ENCODE assay signal across 14 cellular contexts in the genomic region with DNA sequence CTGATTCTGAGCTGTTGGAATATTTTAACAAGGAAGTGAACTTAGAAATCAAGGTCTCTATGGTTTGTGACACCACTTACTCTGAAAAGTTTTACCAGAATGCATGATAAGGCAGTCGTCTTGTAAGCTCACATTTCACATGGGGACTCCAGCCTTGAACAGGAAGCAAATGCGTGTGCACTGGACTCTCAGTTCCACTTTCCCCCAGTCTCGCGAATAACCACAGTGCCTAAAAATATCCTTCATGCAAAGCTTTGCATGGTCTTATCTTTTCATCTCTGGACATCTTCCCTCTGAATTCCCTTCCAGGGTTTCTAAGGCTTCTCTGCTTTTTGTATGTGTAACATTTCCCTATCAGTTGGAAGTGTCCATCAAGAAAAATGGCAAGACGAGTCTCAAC.
DNase-seq lines count a peak whose midpoint lies in the region; ATAC-seq and TF ChIP-seq lines count a peak whose summit lies in the region.
"Had no signal": no experiment of that assay in that cellular context is flagged by ENCODE, and none has a peak within 500 bp of the region (broad histone marks: within the 10 kb centered on the region; RNA-seq: fewer than 3 reads in every experiment).

No MANE protein-coding gene starts in this region.

- H4K20me1 ChIP-seq in OCI-LY3 (ENCODE audit: insufficient read depth, low read length) = no peaks in the 10 kb centered on the region

- no peak for TF ChIP-seq POLR2A in spleen (IDR thresholded peaks at IDR 0.05)

- H3K36me3 ChIP-seq in OCI-LY3 (replicated peaks; ENCODE audit: low read depth, low read length) (no peaks in the 10 kb centered on the region), spleen (no peaks in the 10 kb centered on the region), psoas muscle (ENCODE audit: insufficient read depth in 1 of 2, low read depth in 1 of 2) (no peaks in the 10 kb centered on the region)

- H3K27ac ChIP-seq in OCI-LY3 (ENCODE audit: low read length) = no peak overlapping the region
- no peak overlapping the region for H3K27ac ChIP-seq in spleen
- H3K27ac ChIP-seq in psoas muscle = no peak overlapping the region
- H3K27ac ChIP-seq: C4-2B, skin epidermis had no signal

- H3K9me3 ChIP-seq in OCI-LY3 (ENCODE audit: insufficient read depth, low read length) (no peaks in the 10 kb centered on the region), spleen (no peaks in the 10 kb centered on the region), psoas muscle (no peaks in the 10 kb centered on the region)

- H3K79me2 ChIP-seq in OCI-LY3 (ENCODE audit: low read length) = no peaks in the 10 kb centered on the region

- H3K4me1 ChIP-seq in OCI-LY3 (ENCODE audit: low read length) (peaks cover 10% of the 10 kb centered on the region; the same call in 1 of the 2 replicates), spleen (no peaks in the 10 kb centered on the region), psoas muscle (no peaks in the 10 kb centered on the region)

- TF ChIP-seq CTCF in OCI-LY3 (IDR thresholded peaks at IDR 0.05; ENCODE audit: low read depth, low read length) = no peak
- no peak for TF ChIP-seq CTCF in spleen (IDR thresholded peaks at IDR 0.05 in 8 of 11, conservative IDR thresholded peaks at IDR 0.05 in 3 of 11)
- no peak for TF ChIP-seq CTCF in psoas muscle (IDR thresholded peaks at IDR 0.05)

- DNase-seq in retina (no peak), spleen (no peak), psoas muscle (no peak), sciatic nerve (ENCODE audit: low spot score) (no peak)
- DNase-seq: NCI-H2227 treated with DMSO at 0.1 percent for 48 hours; stimulated activated naive CD8-positive, alpha-beta T cell treated with anti-CD3 and anti-CD28 coated beads, Interleukin-15, Interleukin-2, amounts not matched to agents 100 U/mL and 50 U/mL, for 24 hours had no signal

- ATAC-seq in GM18499 (IDR thresholded peaks at IDR 0.05; ENCODE audit: insufficient read depth, unreplicated experiment) (peak; percentile 97), GM21390 (IDR thresholded peaks at IDR 0.05; ENCODE audit: unreplicated experiment) (peak; percentile 97), HG03103 (IDR thresholded peaks at IDR 0.05; ENCODE audit: low read depth, unreplicated experiment) (peak; percentile 97), psoas muscle (no peak), sciatic nerve (no peak)
- ATAC-seq: HCT116; stimulated activated naive CD8-positive, alpha-beta T cell treated with anti-CD3 and anti-CD28 coated beads, Interleukin-15, Interleukin-2, amounts not matched to agents 100 U/mL and 50 U/mL, for 24 hours had no signal

- H3K9ac ChIP-seq in OCI-LY3 (ENCODE audit: low read length) = no peak overlapping the region

- H3K4me3 ChIP-seq in OCI-LY3 (ENCODE audit: low read length) (no peak overlapping the region), spleen (no peak overlapping the region), psoas muscle (no peak overlapping the region)
- H3K4me3 ChIP-seq: lung, skin epidermis had no signal

- H3K27me3 ChIP-seq in OCI-LY3 (ENCODE audit: low read depth, low read length) (no peaks in the 10 kb centered on the region), spleen (replicated peaks in 1 of 7) (no peaks in the 10 kb centered on the region), psoas muscle (ENCODE audit: insufficient read depth in 3 of 3, low read length in 2 of 3) (no peaks in the 10 kb centered on the region)

- H3K4me2 ChIP-seq in OCI-LY3 (ENCODE audit: low read length) = peak overlapping the region; percentile 35

- no peak overlapping the region for H2AFZ ChIP-seq in OCI-LY3 (ENCODE audit: low read depth, low read length)

- 16 to 35% (median 19%) methylated on average over 5 of the region's 5 CpGs for WGBS in spleen, 5 donors
- 65 to 70% (median 67%) methylated on average over 5 of the region's 5 CpGs for WGBS in psoas muscle, 3 donors

- intact Hi-C loops in spleen (cut with DNase I; ENCODE audit: low total_unique reads) (no loop called here), psoas muscle (cut with DNase I) (no loop called here), sciatic nerve (cut with DNase I) (no loop called here)

Comparison
In these comparisons a context has a peak if more than half of its experiments do, and no peak if none do; other contexts are left out.
1. ATAC-seq: peak in GM18499 (single experiment), GM21390 (single experiment) and HG03103 (single experiment); none in psoas muscle (0 of 4) and sciatic nerve (single experiment).